Comparison of ENCODE assay signal across 31 cellular contexts in genomic region chr7:86470763-86471162, GRCh38.
"Had no signal": no experiment of that assay in that cellular context is flagged by ENCODE, and none has a peak within 500 bp of the region (broad histone marks: within the 10 kb centered on the region; RNA-seq: fewer than 3 reads in every experiment).

No MANE protein-coding gene starts in this region.

- H3K4me1 Mint-ChIP-seq: naive thymus-derived CD8-positive, alpha-beta T cell; stimulated activated memory B cell treated with anti-CD40 and anti-IgM and Interleukin-4, amounts not matched to agents 10 μg/mL and 1 μg/mL and 100 μg/mL, for 72 hours; stimulated activated naive CD8-positive, alpha-beta T cell treated with anti-CD3 and anti-CD28 coated beads, Interleukin-15, amount 100 ng/mL, for 72 hours had no signal

- H3K27ac Mint-ChIP-seq: naive thymus-derived CD8-positive, alpha-beta T cell; natural killer cell treated with Interleukin-12 subunit alpha and Interleukin-12 subunit beta and Interleukin-15 and Interleukin-18, amount 100 ng/mL, for 72 hours; nephron progenitor cell; progenitor cell of endocrine pancreas; stimulated activated memory B cell treated with anti-CD40 and anti-IgM and Interleukin-4, amounts not matched to agents 10 μg/mL and 1 μg/mL and 100 μg/mL, for 72 hours; stimulated activated naive CD8-positive, alpha-beta T cell treated with anti-CD3 and anti-CD28 coated beads, Interleukin-15, amount 100 ng/mL, for 72 hours; type B pancreatic cell had no signal

- H3K4me3 Mint-ChIP-seq: naive thymus-derived CD8-positive, alpha-beta T cell; natural killer cell treated with Interleukin-12 subunit alpha and Interleukin-12 subunit beta and Interleukin-15 and Interleukin-18, amount 100 ng/mL, for 72 hours; nephron progenitor cell; neural crest cell; stimulated activated memory B cell treated with anti-CD40 and anti-IgM and Interleukin-4, amounts not matched to agents 10 μg/mL and 1 μg/mL and 100 μg/mL, for 72 hours; stimulated activated naive CD8-positive, alpha-beta T cell treated with anti-CD3 and anti-CD28 coated beads, Interleukin-15, amount 100 ng/mL, for 72 hours; type B pancreatic cell had no signal

- H3K36me3 Mint-ChIP-seq: naive thymus-derived CD8-positive, alpha-beta T cell; natural killer cell treated with Interleukin-12 subunit alpha and Interleukin-12 subunit beta and Interleukin-15 and Interleukin-18, amount 100 ng/mL, for 72 hours; stimulated activated memory B cell treated with anti-CD40 and anti-IgM and Interleukin-4, amounts not matched to agents 10 μg/mL and 1 μg/mL and 100 μg/mL, for 72 hours; type B pancreatic cell had no signal

- H3K4me3 ChIP-seq: ovary, psoas muscle, skin epidermis, smooth muscle cell, spleen, suprapubic skin, testis, tibial artery, transverse colon, upper lobe of right lung, uterus had no signal

- DNase-seq: naive thymus-derived CD8-positive, alpha-beta T cell; nephron progenitor cell; occipital lobe; ovary; posterior cingulate gyrus; psoas muscle; right cardiac atrium; spleen; stimulated activated CD4-positive, alpha-beta T cell treated with anti-CD3 and anti-CD28 coated beads, Interleukin-12 subunit alpha, Interleukin-12 subunit beta, amount 100 ng/mL, for 4 hours; stimulated activated CD4-positive, alpha-beta T cell treated with anti-CD3 and anti-CD28 coated beads, Interleukin-1b, Interleukin-23, amount 100 ng/mL, for 48 hours; stimulated activated CD4-positive, alpha-beta T cell treated with anti-CD3 and anti-CD28 coated beads, Interleukin-4, amount 100 ng/mL, for 1 hour; stimulated activated CD4-positive, alpha-beta T cell treated with anti-CD3 and anti-CD28 coated beads, Interleukin-4, amount 100 ng/mL, for 4 hours; stimulated activated CD8-positive, alpha-beta memory T cell treated with anti-CD3 and anti-CD28 coated beads, Interleukin-4, amount 100 ng/mL, for 48 hours; stimulated activated naive CD4-positive, alpha-beta T cell; stimulated activated naive CD8-positive, alpha-beta T cell treated with anti-CD3 and anti-CD28 coated beads, Interleukin-15, amount 100 ng/mL, for 72 hours; stimulated activated naive CD8-positive, alpha-beta T cell treated with anti-CD3 and anti-CD28 coated beads, Interleukin-15, Interleukin-2, amounts not matched to agents 100 U/mL and 50 U/mL, for 24 hours; substantia nigra; testis; tibial artery; transverse colon; upper lobe of right lung; uterus had no signal

- H3K9me3 Mint-ChIP-seq: naive thymus-derived CD8-positive, alpha-beta T cell; nephron progenitor cell; stimulated activated memory B cell treated with anti-CD40 and anti-IgM and Interleukin-4, amounts not matched to agents 10 μg/mL and 1 μg/mL and 100 μg/mL, for 72 hours; stimulated activated naive CD8-positive, alpha-beta T cell treated with anti-CD3 and anti-CD28 coated beads, Interleukin-15, amount 100 ng/mL, for 72 hours; type B pancreatic cell had no signal

- H3K27me3 Mint-ChIP-seq: naive thymus-derived CD8-positive, alpha-beta T cell; natural killer cell treated with Interleukin-12 subunit alpha and Interleukin-12 subunit beta and Interleukin-15 and Interleukin-18, amount 100 ng/mL, for 72 hours; progenitor cell of endocrine pancreas; stimulated activated memory B cell treated with anti-CD40 and anti-IgM and Interleukin-4, amounts not matched to agents 10 μg/mL and 1 μg/mL and 100 μg/mL, for 72 hours; stimulated activated naive CD8-positive, alpha-beta T cell treated with anti-CD3 and anti-CD28 coated beads, Interleukin-15, amount 100 ng/mL, for 72 hours had no signal

- ATAC-seq: naive thymus-derived CD8-positive, alpha-beta T cell; natural killer cell treated with Interleukin-12 subunit alpha and Interleukin-12 subunit beta and Interleukin-15 and Interleukin-18, amount 100 ng/mL, for 72 hours; psoas muscle; right cardiac atrium; sciatic nerve; stimulated activated memory B cell treated with anti-CD40 and anti-IgM and Interleukin-4, amounts not matched to agents 10 μg/mL and 1 μg/mL and 100 μg/mL, for 72 hours; stimulated activated naive CD8-positive, alpha-beta T cell treated with anti-CD3 and anti-CD28 coated beads, Interleukin-15, amount 100 ng/mL, for 72 hours; stimulated activated naive CD8-positive, alpha-beta T cell treated with anti-CD3 and anti-CD28 coated beads, Interleukin-15, Interleukin-2, amounts not matched to agents 100 U/mL and 50 U/mL, for 24 hours; upper lobe of right lung had no signal
